14 cellular contexts compared by ENCODE assay signal in genomic region chr16:46948548-46949166, GRCh38.
"Had no signal": no experiment of that assay in that cellular context is flagged by ENCODE, and none has a peak within 500 bp of the region (broad histone marks: within the 10 kb centered on the region; RNA-seq: fewer than 3 reads in every experiment).

No MANE protein-coding gene starts in this region.

- H3K4me3 ChIP-seq: esophagus muscularis mucosa, heart right ventricle, ovary, psoas muscle, skin epidermis, thoracic aorta, upper lobe of left lung had no signal

- DNase-seq: activated CD8-positive, alpha-beta memory T cell treated with anti-CD3 and anti-CD28 coated beads for 24 hours; amniotic stem cell; effector CD8-positive, alpha-beta T cell; heart right ventricle; ovary; psoas muscle; right cardiac atrium; upper lobe of left lung had no signal

- H3K4me1 Mint-ChIP-seq: immature natural killer cell; naive thymus-derived CD8-positive, alpha-beta T cell had no signal

- H3K27me3 Mint-ChIP-seq: naive thymus-derived CD8-positive, alpha-beta T cell had no signal

- H3K9me3 Mint-ChIP-seq: activated naive CD4-positive, alpha-beta T cell treated with anti-CD3 and anti-CD28 coated beads, Interleukin-2, amount 50 U/mL, for 72 hours; immature natural killer cell; naive thymus-derived CD8-positive, alpha-beta T cell had no signal

- H3K27me3 ChIP-seq: esophagus muscularis mucosa, heart right ventricle, ovary, upper lobe of left lung had no signal

- H3K27ac ChIP-seq: esophagus muscularis mucosa, heart right ventricle, ovary, psoas muscle, skin epidermis, thoracic aorta, upper lobe of left lung had no signal

- H3K4me1 ChIP-seq: esophagus muscularis mucosa, heart right ventricle, psoas muscle, upper lobe of left lung had no signal

- H3K27ac Mint-ChIP-seq: immature natural killer cell had no signal

- H3K36me3 Mint-ChIP-seq: activated naive CD4-positive, alpha-beta T cell treated with anti-CD3 and anti-CD28 coated beads, Interleukin-2, amount 50 U/mL, for 72 hours; naive thymus-derived CD8-positive, alpha-beta T cell had no signal

- H3K36me3 ChIP-seq: esophagus muscularis mucosa, ovary, thoracic aorta, upper lobe of left lung had no signal

- H3K4me3 Mint-ChIP-seq: immature natural killer cell; naive thymus-derived CD8-positive, alpha-beta T cell had no signal

- H3K9me3 ChIP-seq: esophagus muscularis mucosa, heart right ventricle, ovary, psoas muscle, thoracic aorta, upper lobe of left lung had no signal
